Comparison of ENCODE assay signal across 16 cellular contexts in the genomic region with DNA sequence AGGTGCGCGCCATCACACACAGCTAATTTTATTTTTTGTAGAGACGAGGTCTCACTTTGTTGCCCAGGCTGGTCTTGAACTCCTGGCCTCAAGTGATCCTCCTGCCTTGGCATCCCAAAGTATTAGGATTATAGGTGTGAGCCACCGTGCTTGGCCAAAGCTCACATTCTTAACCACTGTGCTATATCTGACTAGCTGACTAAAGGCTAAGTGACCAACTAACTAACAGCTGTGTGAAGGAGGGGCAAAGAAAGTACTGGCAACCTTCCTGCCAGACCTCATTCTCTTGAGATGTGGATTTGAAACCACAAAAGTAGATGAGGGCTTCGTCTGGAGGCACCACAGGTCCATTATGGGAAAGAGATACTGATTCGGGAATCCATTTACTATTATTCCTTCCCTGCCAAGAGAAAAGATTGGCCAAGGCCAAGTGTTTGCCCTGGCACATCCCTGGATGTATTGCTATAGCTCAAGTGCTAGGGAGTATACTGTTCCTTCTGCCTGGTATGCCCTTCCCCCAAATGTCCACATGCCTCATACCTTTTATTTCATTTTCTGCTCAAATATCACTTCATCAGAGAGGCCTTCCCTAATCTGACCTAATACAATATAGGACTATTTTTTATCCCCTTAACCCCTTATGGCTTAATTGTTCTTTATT.
"Had no signal": no experiment of that assay in that cellular context is flagged by ENCODE, and none has a peak within 500 bp of the region (broad histone marks: within the 10 kb centered on the region; RNA-seq: fewer than 3 reads in every experiment).

No MANE protein-coding gene starts in this region.

- H3K4me3 ChIP-seq: ascending aorta, lower lobe of right lung, SK-N-MC, thoracic aorta had no signal

- H3K4me3 Mint-ChIP-seq: activated CD4-positive, alpha-beta memory T cell treated with anti-CD3 and anti-CD28 coated beads for 36 hours; activated T-cell treated with anti-CD3 and anti-CD28 coated beads, Interleukin-2, amount 50 U/mL, for 72 hours; immature natural killer cell; nephron progenitor cell; stimulated activated naive CD8-positive, alpha-beta T cell treated with anti-CD3 and anti-CD28 coated beads, Interleukin-15, amount 100 ng/mL, for 72 hours had no signal

- H3K36me3 ChIP-seq: ascending aorta, lower lobe of right lung, thoracic aorta had no signal

- H3K27ac Mint-ChIP-seq: activated CD4-positive, alpha-beta memory T cell treated with anti-CD3 and anti-CD28 coated beads for 36 hours; activated T-cell treated with anti-CD3 and anti-CD28 coated beads, Interleukin-2, amount 50 U/mL, for 72 hours; nephron progenitor cell had no signal

- DNase-seq: activated CD4-positive, alpha-beta memory T cell treated with anti-CD3 and anti-CD28 coated beads for 36 hours; activated CD4-positive, alpha-beta T cell treated with anti-CD3 and anti-CD28 coated beads for 1 hour; activated T-cell treated with anti-CD3 and anti-CD28 coated beads, Interleukin-2, amount 50 U/mL, for 72 hours; dermis blood vessel endothelial cell; erythroblast; immature natural killer cell; left cardiac atrium; lower lobe of right lung; nephron progenitor cell; stimulated activated CD4-positive, alpha-beta T cell treated with anti-CD3 and anti-CD28 coated beads, Interleukin-2, amount 100 ng/mL, for 48 hours; stimulated activated naive CD8-positive, alpha-beta T cell treated with anti-CD3 and anti-CD28 coated beads, Interleukin-15, amount 100 ng/mL, for 72 hours; T-helper 2 cell had no signal

- H3K9me3 ChIP-seq: ascending aorta, lower lobe of right lung, thoracic aorta had no signal

- ATAC-seq: activated T-cell treated with anti-CD3 and anti-CD28 coated beads, Interleukin-2, amount 50 U/mL, for 72 hours; left cardiac atrium; lower lobe of right lung; sciatic nerve; stimulated activated naive CD8-positive, alpha-beta T cell treated with anti-CD3 and anti-CD28 coated beads, Interleukin-15, amount 100 ng/mL, for 72 hours had no signal

- H3K27me3 Mint-ChIP-seq: activated CD4-positive, alpha-beta memory T cell treated with anti-CD3 and anti-CD28 coated beads for 36 hours; stimulated activated naive CD8-positive, alpha-beta T cell treated with anti-CD3 and anti-CD28 coated beads, Interleukin-15, amount 100 ng/mL, for 72 hours had no signal

- H3K9me3 Mint-ChIP-seq: activated T-cell treated with anti-CD3 and anti-CD28 coated beads, Interleukin-2, amount 50 U/mL, for 72 hours; immature natural killer cell; stimulated activated naive CD8-positive, alpha-beta T cell treated with anti-CD3 and anti-CD28 coated beads, Interleukin-15, amount 100 ng/mL, for 72 hours had no signal

- H3K27ac ChIP-seq: ascending aorta, lower lobe of right lung, SK-N-MC, thoracic aorta had no signal

- H3K27me3 ChIP-seq: ascending aorta had no signal
